ENCODE assay signal across 2 cellular contexts in genomic region chr7:135077642-135078041, GRCh38.
TF ChIP-seq lines count a peak whose summit lies in the region.

No MANE protein-coding gene starts in this region.

TF ChIP-seq in GM23338, 12 proteins besides CTCF, POLR2A, EP300 and RAD21:
- TF ChIP-seq ETS1 (IDR thresholded peaks at IDR 0.05), result no peak
- TF ChIP-seq CREB1 (CRISPR knock-in tag; IDR thresholded peaks at IDR 0.05; ENCODE audit: low read depth), result no peak
- no peak for TF ChIP-seq POLR2AphosphoS5 (IDR thresholded peaks at IDR 0.05; ENCODE audit: low read depth)
- no peak for TF ChIP-seq EZH2 (IDR thresholded peaks at IDR 0.05; ENCODE audit: low read depth, unreplicated experiment)
- no peak for TF ChIP-seq EZH2phosphoT487 (IDR thresholded peaks at IDR 0.05; ENCODE audit: unreplicated experiment)
- no peak for TF ChIP-seq JUNB (IDR thresholded peaks at IDR 0.05; ENCODE audit: unreplicated experiment)
- no peak for TF ChIP-seq ZNF114 (CRISPR knock-in tag; IDR thresholded peaks at IDR 0.05)
- no peak for TF ChIP-seq STAT1 (IDR thresholded peaks at IDR 0.05; ENCODE audit: unreplicated experiment)
- no peak for TF ChIP-seq NANOG (IDR thresholded peaks at IDR 0.05; ENCODE audit: borderline replicate concordance)
- no peak for TF ChIP-seq REST (IDR thresholded peaks at IDR 0.05; ENCODE audit: unreplicated experiment)
- TF ChIP-seq ZNF462 (CRISPR knock-in tag; IDR thresholded peaks at IDR 0.05), result no peak
- no peak for TF ChIP-seq ZNF331 (CRISPR knock-in tag; IDR thresholded peaks at IDR 0.05; ENCODE audit: low read depth)

TF ChIP-seq in K562, 482 proteins besides CTCF, POLR2A, EP300 and RAD21:
- TF ChIP-seq YY1 (IDR thresholded peaks at IDR 0.05; ENCODE audit: borderline replicate concordance in 1 of 3, control insufficient read depth in 1 of 3, extremely low read depth in 1 of 3, insufficient read depth in 3 of 3, insufficient read length in 1 of 3, insufficient replicate concordance in 2 of 3, low read depth in 1 of 3, low read length in 2 of 3), result peak in 1 of 3 experiments; percentile 55
- peak; percentile 89 to 90 for TF ChIP-seq NRF1 (conservative IDR thresholded peaks at IDR 0.05 in 1 of 2, IDR thresholded peaks at IDR 0.05 in 1 of 2)
- TF ChIP-seq USF2 (CRISPR knock-in tag; IDR thresholded peaks at IDR 0.05), result no peak
TF ChIP-seq in K562: peak in this region for 2.
